ENCODE assay signal across 20 cellular contexts in genomic region chr9:136710543-136710942, GRCh38. TPM values are rescaled to one million over a fixed set of nuclear protein-coding genes. Genes with fewer than 3 reads are reported as not detected.
DNase-seq lines count a peak whose midpoint lies in the region; ATAC-seq and TF ChIP-seq lines count a peak whose summit lies in the region.
"Had no signal": no experiment of that assay in that cellular context is flagged by ENCODE, and none has a peak within 500 bp of the region (broad histone marks: within the 10 kb centered on the region; RNA-seq: fewer than 3 reads in every experiment).

No MANE protein-coding gene starts in this region.

- H3K4me1 Mint-ChIP-seq in IgD-negative memory B cell (peaks cover 0 to 5% (median 0%) of the 10 kb centered on the region in 3 donors), progenitor cell of endocrine pancreas (ENCODE audit: low read depth) (peaks cover 4% of the 10 kb centered on the region)
- H3K4me1 Mint-ChIP-seq in central memory CD8-positive, alpha-beta T cell: peaks cover 5% of the 10 kb centered on the region

- H3K9me3 Mint-ChIP-seq in IgD-negative memory B cell (no peaks in the 10 kb centered on the region), progenitor cell of endocrine pancreas (ENCODE audit: low read depth) (no peaks in the 10 kb centered on the region)
- no peaks in the 10 kb centered on the region for H3K9me3 Mint-ChIP-seq in central memory CD8-positive, alpha-beta T cell
- H3K9me3 Mint-ChIP-seq: CD8-positive, alpha-beta T cell; GM23338 had no signal

- ATAC-seq in central memory CD8-positive, alpha-beta T cell (replicated peaks; ENCODE audit: extremely low read depth, poor library complexity, severe bottlenecking): no peak
- no peak for ATAC-seq in GM21737 (IDR thresholded peaks at IDR 0.05; ENCODE audit: unreplicated experiment)
- ATAC-seq in HG02571 (IDR thresholded peaks at IDR 0.05; ENCODE audit: unreplicated experiment): no peak
- ATAC-seq: CD8-positive, alpha-beta T cell; GM23338 had no signal

- DNase-seq in EL: peak; percentile 63
- no peak for DNase-seq in central memory CD8-positive, alpha-beta T cell (ENCODE audit: low spot score in 2 of 2)
- DNase-seq in progenitor cell of endocrine pancreas (ENCODE audit: low spot score, unreplicated experiment): no peak
- no peak for DNase-seq in hepatic stellate cell (ENCODE audit: low spot score)
- DNase-seq: CD8-positive, alpha-beta T cell; DMS79 treated with DMSO at 0.1 percent for 48 hours; GF-D8; Karpas-422; NCI-H1105; NCI-H1694 treated with DMSO at 0.1 percent for 48 hours; NCI-H2107; NCI-H2227 treated with DMSO at 0.1 percent for 48 hours; NCI-H524 treated with DMSO at 0.1 percent for 48 hours; SJCRH30 had no signal

- H3K4me3 Mint-ChIP-seq in IgD-negative memory B cell (peak overlapping the region in 3 of 4 donors; percentile 66 to 91 (median 78)), progenitor cell of endocrine pancreas (ENCODE audit: low read depth) (peak overlapping the region; percentile 71)
- H3K4me3 Mint-ChIP-seq in central memory CD8-positive, alpha-beta T cell: peak overlapping the region; percentile 16

- H3K27ac Mint-ChIP-seq in IgD-negative memory B cell (peak overlapping the region in 1 of 3 donors; percentile 26), progenitor cell of endocrine pancreas (no peak overlapping the region)
- H3K27ac Mint-ChIP-seq in central memory CD8-positive, alpha-beta T cell (ENCODE audit: low read depth): no peak overlapping the region
- H3K27ac Mint-ChIP-seq: CD8-positive, alpha-beta T cell; GM23338 had no signal

- H3K27me3 Mint-ChIP-seq in IgD-negative memory B cell (peaks cover 27% of the 10 kb centered on the region), progenitor cell of endocrine pancreas (peaks cover 15% of the 10 kb centered on the region)
- H3K27me3 Mint-ChIP-seq in central memory CD8-positive, alpha-beta T cell: peaks cover 53% of the 10 kb centered on the region

- no peaks in the 10 kb centered on the region for H3K36me3 Mint-ChIP-seq in IgD-negative memory B cell
- peaks cover 2% of the 10 kb centered on the region for H3K36me3 Mint-ChIP-seq in central memory CD8-positive, alpha-beta T cell (ENCODE audit: insufficient read depth)
- H3K36me3 Mint-ChIP-seq in progenitor cell of endocrine pancreas (ENCODE audit: insufficient read depth): no peaks in the 10 kb centered on the region
- H3K36me3 Mint-ChIP-seq: CD8-positive, alpha-beta T cell had no signal

- TF ChIP-seq CTCF in progenitor cell of endocrine pancreas (IDR thresholded peaks at IDR 0.05; ENCODE audit: unreplicated experiment): no peak

RNA-seq across cellular contexts. Expression of gene DIPK1B, which starts 1.8 kb away (rescaled TPM):
- 0.90 TPM for polyA plus RNA-seq in IgD-negative memory B cell
- total RNA-seq in progenitor cell of endocrine pancreas: 51.3 and 52.9 TPM in 2 replicates

RNA-seq across cellular contexts. Expression of gene AGPAT2, which starts 23.3 kb away (rescaled TPM):
- polyA plus RNA-seq in IgD-negative memory B cell: 42.0 TPM
- 27.7 and 28.0 TPM in 2 replicates for total RNA-seq in progenitor cell of endocrine pancreas

RNA-seq across cellular contexts. Expression of gene LCN10, which starts 32.2 kb away (rescaled TPM):
- 68.0 TPM for polyA plus RNA-seq in IgD-negative memory B cell
- 0.42 TPM in 1 of 2 replicates, not detected in the other for total RNA-seq in progenitor cell of endocrine pancreas
- total RNA-seq: SJCRH30 had no signal
- polyA plus RNA-seq: BJ had no signal

RNA-seq across cellular contexts. Expression of gene LCN6, which starts 37.8 kb away (rescaled TPM):
- not detected for polyA plus RNA-seq in IgD-negative memory B cell
- not detected in 2 replicates for total RNA-seq in progenitor cell of endocrine pancreas
- total RNA-seq: CD8-positive, alpha-beta T cell; GM23338; HepG2; SJCRH30 had no signal
- polyA plus RNA-seq: BJ, GM23338, HepG2 had no signal

RNA-seq across cellular contexts. Expression of gene LCN8, which starts 47.5 kb away (rescaled TPM):
- polyA plus RNA-seq in IgD-negative memory B cell: 0.44 TPM
- not detected in 2 replicates for total RNA-seq in progenitor cell of endocrine pancreas
- total RNA-seq: CD8-positive, alpha-beta T cell; GM23338; HepG2; SJCRH30 had no signal
- polyA plus RNA-seq: BJ, GM23338 had no signal

Comparison
In these comparisons a context has a peak if more than half of its experiments do, and no peak if none do; other contexts are left out.
1. H3K4me3 Mint-ChIP-seq: peak in every context shown above with its lines; median percentile 78 in IgD-negative memory B cell; 71 in progenitor cell of endocrine pancreas; 16 in central memory CD8-positive, alpha-beta T cell.